Comparison of ENCODE assay signal across 10 cellular contexts in genomic region chr11:43687120-43687791, GRCh38. TPM values are rescaled to one million over a fixed set of nuclear protein-coding genes. Genes with fewer than 3 reads are reported as not detected.
DNase-seq lines count a peak whose midpoint lies in the region; ATAC-seq and TF ChIP-seq lines count a peak whose summit lies in the region.
"Had no signal": no experiment of that assay in that cellular context is flagged by ENCODE, and none has a peak within 500 bp of the region (broad histone marks: within the 10 kb centered on the region; RNA-seq: fewer than 3 reads in every experiment).

No MANE protein-coding gene starts in this region.

- 45 to 46% methylated on average over 3 of the region's 3 CpGs for WGBS in GM23248 (ENCODE audit: low coverage in 1 of 2, low lambda C conversion rate in 2 of 2, missing lambda C conversion rate in 2 of 2), 2 experiments
- 57% methylated on average over 2 of the region's 3 CpGs for WGBS in mammary epithelial cell (ENCODE audit: low coverage, missing lambda C conversion rate)

- H3K9me3 ChIP-seq in GM23248 (ENCODE audit: low read depth) (no peaks in the 10 kb centered on the region), mammary epithelial cell (replicated peaks; ENCODE audit: insufficient read depth, low read length) (no peaks in the 10 kb centered on the region), right atrium auricular region (no peaks in the 10 kb centered on the region), skeletal muscle satellite cell (replicated peaks; ENCODE audit: low read length) (no peaks in the 10 kb centered on the region)

- intact Hi-C loops in mammary epithelial cell (cut with micrococcal nuclease), result no loop called here

- DNase-seq in GM23248 (peak; percentile 42), mammary epithelial cell (peak; percentile 47), right atrium auricular region (ENCODE audit: low spot score) (peak; percentile 77), SKM-1 treated with dmso at 0.1 percent for 144 hours (lab: John Stamatoyannopoulos, UW; ENCODE audit: unreplicated experiment) (no peak), NCI-H1930 (lab: John Stamatoyannopoulos, UW) (no peak)
- DNase-seq: DMS153, NCI-H1436 treated with DMSO at 0.1 percent for 48 hours had no signal

- H3K36me3 ChIP-seq in GM23248 (ENCODE audit: low read depth) (peaks cover 10% of the 10 kb centered on the region), mammary epithelial cell (ENCODE audit: insufficient read depth, low read length) (peaks cover 9% of the 10 kb centered on the region), right atrium auricular region (peaks cover 6% of the 10 kb centered on the region), skeletal muscle satellite cell (ENCODE audit: insufficient read depth, low read length) (peaks cover 16% of the 10 kb centered on the region)

- dilution Hi-C loops in mammary epithelial cell (cut with HindIII; ENCODE audit: low sequenced_read_pairs), result no loop called here

- H3K4me2 ChIP-seq in GM23248 (ENCODE audit: unreplicated experiment) (no peak overlapping the region), mammary epithelial cell (ENCODE audit: insufficient read depth, low read depth, low read length) (peak overlapping the region; percentile 70), skeletal muscle satellite cell (ENCODE audit: low read length) (peak overlapping the region; percentile 61)

- H3K9me2 ChIP-seq in GM23248 (ENCODE audit: insufficient read depth), result no peaks in the 10 kb centered on the region

- no peak overlapping the region for H2AFZ ChIP-seq in GM23248
- H2AFZ ChIP-seq in mammary epithelial cell (ENCODE audit: low read depth, low read length), result no peak overlapping the region

- BruUV-seq in mammary epithelial cell (replicated peaks; lab: Mats Ljungman, UMichigan), result no TSS peak

- ATAC-seq in GM18868 (IDR thresholded peaks at IDR 0.05; ENCODE audit: unreplicated experiment) (no peak), GM21526 (IDR thresholded peaks at IDR 0.05; ENCODE audit: low FRiP score, unreplicated experiment) (no peak)

- H3K4me3 ChIP-seq in GM23248 (no peak overlapping the region), mammary epithelial cell (replicated peaks in 1 of 3; ENCODE audit: insufficient read depth in 1 of 3, low read depth in 2 of 3, low read length in 3 of 3) (no peak overlapping the region), right atrium auricular region (no peak overlapping the region), skeletal muscle satellite cell (ENCODE audit: low read length) (peak overlapping the region; percentile 45)

- no peak overlapping the region for H3K9ac ChIP-seq in GM23248
- no peak overlapping the region for H3K9ac ChIP-seq in mammary epithelial cell (ENCODE audit: insufficient read depth, low read length)
- no peak overlapping the region for H3K9ac ChIP-seq in skeletal muscle satellite cell (ENCODE audit: low read depth, low read length)

- H3K27ac ChIP-seq in GM23248 (no peak overlapping the region), mammary epithelial cell (ENCODE audit: insufficient read depth, low read depth, low read length) (peak overlapping the region; percentile 20), right atrium auricular region (peak overlapping the region; percentile 65 to 82)

- in situ Hi-C loops in GM23248 (cut with MboI), result no loop called here
- in situ Hi-C loops in mammary epithelial cell (cut with MboI; ENCODE audit: low sequenced_read_pairs in 2 of 2), result no loop called here

- H3K4me1 ChIP-seq in GM23248 (ENCODE audit: insufficient read depth) (peaks cover 8% of the 10 kb centered on the region; the same call in 1 of the 2 replicates), mammary epithelial cell (ENCODE audit: insufficient read depth, low read length) (peaks cover 26% of the 10 kb centered on the region), right atrium auricular region (peaks cover 0 to 74% of the 10 kb centered on the region in 2 donors), skeletal muscle satellite cell (ENCODE audit: control insufficient read depth, insufficient read depth, low read length) (peaks cover 15% of the 10 kb centered on the region)

- CTCF ChIA-PET in mammary epithelial cell (lab: Charles Lee; ENCODE audit: low non-redundant PET), result no interaction called here

- no peak for TF ChIP-seq CTCF in mammary epithelial cell (conservative IDR thresholded peaks at IDR 0.05 in 1 of 2, IDR thresholded peaks at IDR 0.05 in 1 of 2; ENCODE audit: extremely low read depth in 1 of 2, insufficient read depth in 1 of 2, low read depth in 1 of 2, low read length in 2 of 2)
- no peak for TF ChIP-seq CTCF in right atrium auricular region (IDR thresholded peaks at IDR 0.05)

- H3K27me3 ChIP-seq in GM23248 (replicated peaks; ENCODE audit: insufficient read depth) (no peaks in the 10 kb centered on the region), mammary epithelial cell (ENCODE audit: insufficient read depth, low read length) (no peaks in the 10 kb centered on the region), right atrium auricular region (no peaks in the 10 kb centered on the region), skeletal muscle satellite cell (ENCODE audit: control insufficient read depth, insufficient read depth, low read length) (no peaks in the 10 kb centered on the region)

- H4K20me1 ChIP-seq in GM23248 (ENCODE audit: insufficient read depth) (no peaks in the 10 kb centered on the region), mammary epithelial cell (ENCODE audit: insufficient read depth, low read length) (no peaks in the 10 kb centered on the region)

- no peaks in the 10 kb centered on the region for H3F3A ChIP-seq in GM23248 (ENCODE audit: insufficient read depth)

- peaks cover 96% of the 10 kb centered on the region for H3K79me2 ChIP-seq in GM23248 (ENCODE audit: insufficient read depth)
- H3K79me2 ChIP-seq in mammary epithelial cell (ENCODE audit: insufficient read depth, low read length), result peaks cover 98% of the 10 kb centered on the region

RNA-seq across cellular contexts. Expression of gene HSD17B12, which starts 6.7 kb away (rescaled TPM):
- total RNA-seq in GM23248 (2014; rRNA removed; shearing (Covaris generic)), result 92.3 and 113 TPM in 2 replicates
- 105 and 111 TPM in 2 replicates for polyA plus RNA-seq in GM23248 (2016; fragmentation: Nextera tagmentation; extraction: Ambion mirVana)
- 100 to 1,000 TPM; 151 to 175 TPM for total RNA-seq in mammary epithelial cell
- polyA plus RNA-seq in mammary epithelial cell, result 71.4 TPM
- polyA minus RNA-seq in mammary epithelial cell, result 277 TPM
- total RNA-seq in right atrium auricular region, result 100 to 1,000 TPM in 1 of 2 donors, 10 to 100 TPM in 1; 61.4 to 108 TPM
- total RNA-seq in skeletal muscle satellite cell (2012; rRNA removed), result 87.2 and 138 TPM in 2 replicates

Comparison
In these comparisons a context has a peak if more than half of its experiments do, and no peak if none do; other contexts are left out.
1. DNase-seq: peak in GM23248 (single experiment), mammary epithelial cell (single experiment) and right atrium auricular region (single experiment); none in SKM-1 treated with dmso at 0.1 percent for 144 hours (single experiment) and NCI-H1930 (0 of 2).